Comparison of ENCODE assay signal across 9 cellular contexts in genomic region chr3:126752303-126753190, GRCh38. TPM values are rescaled to one million over a fixed set of nuclear protein-coding genes. Genes with fewer than 3 reads are reported as not detected.
DNase-seq lines count a peak whose midpoint lies in the region; ATAC-seq and TF ChIP-seq lines count a peak whose summit lies in the region.
"Had no signal": no experiment of that assay in that cellular context is flagged by ENCODE, and none has a peak within 500 bp of the region (broad histone marks: within the 10 kb centered on the region; RNA-seq: fewer than 3 reads in every experiment).

No MANE protein-coding gene starts in this region.

- TF ChIP-seq POLR2A in thyroid gland (IDR thresholded peaks at IDR 0.05) = no peak

- H3K9ac ChIP-seq in NT2/D1 (ENCODE audit: insufficient read length, low read depth) (no peak overlapping the region), neural cell (ENCODE audit: low read length) (peak overlapping the region; percentile 42)

- H3K4me1 Mint-ChIP-seq in activated T-cell treated with anti-CD3 and anti-CD28 coated beads, Interleukin-2, amount 50 U/mL, for 4 hours (ENCODE audit: low read depth) = peaks cover 10% of the 10 kb centered on the region

- no peaks in the 10 kb centered on the region for H3K79me2 ChIP-seq in neural cell (replicated peaks; ENCODE audit: insufficient read depth, low read length)

- H4K20me1 ChIP-seq in neural cell (ENCODE audit: insufficient read depth) = no peaks in the 10 kb centered on the region

- H3K4me2 ChIP-seq in neural cell (ENCODE audit: low read length) = no peak overlapping the region

- peak; percentile 65 to 72 for ATAC-seq in activated T-cell treated with anti-CD3 and anti-CD28 coated beads, Interleukin-2, amount 50 U/mL, for 4 hours

- TF ChIP-seq CTCF in fibroblast of the aortic adventitia (IDR thresholded peaks at IDR 0.05; ENCODE audit: insufficient read depth, low read length) (peak; percentile 94), neural cell (IDR thresholded peaks at IDR 0.05; ENCODE audit: poor library complexity, severe bottlenecking) (peak; percentile 97), thyroid gland (IDR thresholded peaks at IDR 0.05) (peak; percentile 51 to 90 (median 83))

- H3K9me3 ChIP-seq in NT2/D1 (ENCODE audit: insufficient read depth, low read length) (no peaks in the 10 kb centered on the region), neural cell (ENCODE audit: low read length) (no peaks in the 10 kb centered on the region), thyroid gland (no peaks in the 10 kb centered on the region)

- no peaks in the 10 kb centered on the region for H3K9me2 ChIP-seq in neural cell (ENCODE audit: insufficient read depth, low read length)

- no peak for TF ChIP-seq EP300 in neural cell (conservative IDR thresholded peaks at IDR 0.05; ENCODE audit: poor library complexity, severe bottlenecking)

- no peak overlapping the region for H3K4me3 ChIP-seq in NT2/D1 (ENCODE audit: insufficient read length, low read depth)
- no peak overlapping the region for H3K4me3 ChIP-seq in fibroblast of the aortic adventitia (ENCODE audit: low read depth, low read length)
- H3K4me3 ChIP-seq in neural cell (ENCODE audit: low read length) = no peak overlapping the region
- no peak overlapping the region for H3K4me3 ChIP-seq in thyroid gland (replicated peaks in 1 of 3)
- H3K4me3 ChIP-seq: skin epidermis had no signal

- peaks cover 6% of the 10 kb centered on the region for H3K36me3 Mint-ChIP-seq in activated T-cell treated with anti-CD3 and anti-CD28 coated beads, Interleukin-2, amount 50 U/mL, for 4 hours (ENCODE audit: insufficient read depth)

- TF ChIP-seq RAD21 in neural cell (conservative IDR thresholded peaks at IDR 0.05) = peak; percentile 98

- WGBS in thyroid gland, 2 donors = 52 to 53% methylated on average over 15 of the region's 15 CpGs

- H3K27ac ChIP-seq in neural cell (ENCODE audit: low read length) (no peak overlapping the region), thyroid gland (no peak overlapping the region)

- H3K4me3 Mint-ChIP-seq in activated T-cell treated with anti-CD3 and anti-CD28 coated beads, Interleukin-2, amount 50 U/mL, for 4 hours = no peak overlapping the region

- DNase-seq in SIG-M5 treated with dmso at 0.1 percent for 504 hours (lab: John Stamatoyannopoulos, UW; ENCODE audit: unreplicated experiment) (peak; percentile 63), SIG-M5 (lab: John Stamatoyannopoulos, UW) (no peak), HT-29 (ENCODE audit: low spot score) (peak; percentile 95), NT2/D1 (ENCODE audit: low read depth, low spot score) (peak; percentile 80), fibroblast of the aortic adventitia (ENCODE audit: low read depth) (peak; percentile 83), thyroid gland (peak; percentile 72 to 78)
- DNase-seq in activated T-cell treated with anti-CD3 and anti-CD28 coated beads, Interleukin-2, amount 50 U/mL, for 4 hours = peak; percentile 20

- intact Hi-C loops in thyroid gland (cut with DNase I) = loop anchor here (5.0 to 10.0 kb wide), 4 partner anchors 122 to 702 kb away; partner anchors contain the start of gene PLXNA1

- H3K27me3 ChIP-seq in NT2/D1 (ENCODE audit: insufficient read depth, insufficient read length) (no peaks in the 10 kb centered on the region), neural cell (ENCODE audit: insufficient read depth, low read depth, low read length) (no peaks in the 10 kb centered on the region), thyroid gland (no peaks in the 10 kb centered on the region)

- H2AFZ ChIP-seq in neural cell (ENCODE audit: low read depth, low read length) = no peak overlapping the region

- no peaks in the 10 kb centered on the region for H3F3A ChIP-seq in neural cell (ENCODE audit: insufficient read depth, low read length, poor library complexity, severe bottlenecking)

- H3K36me3 ChIP-seq in NT2/D1 (ENCODE audit: insufficient read depth, insufficient read length, low read length) = peaks cover 3% of the 10 kb centered on the region
- no peaks in the 10 kb centered on the region for H3K36me3 ChIP-seq in neural cell (ENCODE audit: insufficient read depth, low read length)
- no peaks in the 10 kb centered on the region for H3K36me3 ChIP-seq in thyroid gland

- H3K27me3 Mint-ChIP-seq in activated T-cell treated with anti-CD3 and anti-CD28 coated beads, Interleukin-2, amount 50 U/mL, for 4 hours (ENCODE audit: low read depth) = no peaks in the 10 kb centered on the region

- H3K9me3 Mint-ChIP-seq in activated T-cell treated with anti-CD3 and anti-CD28 coated beads, Interleukin-2, amount 50 U/mL, for 4 hours = no peaks in the 10 kb centered on the region

- H3K4me1 ChIP-seq in NT2/D1 (ENCODE audit: insufficient read depth, insufficient read length) = peaks cover 12% of the 10 kb centered on the region
- peaks cover 2 to 8% of the 10 kb centered on the region in 2 donors for H3K4me1 ChIP-seq in thyroid gland

TF ChIP-seq in neural cell, 6 proteins besides CTCF, POLR2A, EP300 and RAD21:
- TF ChIP-seq POLR2AphosphoS5 (IDR thresholded peaks at IDR 0.05) (no peak), MXI1 (conservative IDR thresholded peaks at IDR 0.05; ENCODE audit: poor library complexity, severe bottlenecking) (no peak), SMC3 (conservative IDR thresholded peaks at IDR 0.05; ENCODE audit: poor library complexity) (peak; percentile 99), TAF1 (IDR thresholded peaks at IDR 0.05; ENCODE audit: low read depth) (no peak), REST (IDR thresholded peaks at IDR 0.05; ENCODE audit: borderline replicate concordance) (no peak), EZH2 (IDR thresholded peaks at IDR 0.05; ENCODE audit: borderline replicate concordance, insufficient read depth, low read length, poor library complexity, severe bottlenecking) (no peak)
TF ChIP-seq in neural cell: peak in this region for 1.

RNA-seq across cellular contexts. Expression of gene CHCHD6, which starts 48.5 kb away (rescaled TPM):
- 33.1 and 36.8 TPM in 2 replicates for total RNA-seq in HT-29 (2014; rRNA removed; shearing (Covaris generic))
- total RNA-seq in activated T-cell treated with anti-CD3 and anti-CD28 coated beads, Interleukin-2, amount 50 U/mL, for 4 hours = 10 to 100 TPM; 17.9 to 23.6 (median 21.4) TPM
- total RNA-seq in fibroblast of the aortic adventitia (ENCODE audit: low replicate concordance) (10.8 and 13.4 TPM in 2 replicates), thyroid gland (10 to 100 TPM; 22.9 to 27.8 (median 24.4) TPM)
- polyA plus RNA-seq in neural cell = 102 and 105 TPM in 2 replicates
- 45.7 and 48.0 TPM in 2 replicates for polyA minus RNA-seq in neural cell
